In genomic region chr12:41968661-41969060, GRCh38 we compare ENCODE assay signal across 26 cellular contexts.
"Had no signal": no experiment of that assay in that cellular context is flagged by ENCODE, and none has a peak within 500 bp of the region (broad histone marks: within the 10 kb centered on the region; RNA-seq: fewer than 3 reads in every experiment).

No MANE protein-coding gene starts in this region.

- H3K27ac Mint-ChIP-seq: activated CD4-positive, alpha-beta memory T cell treated with anti-CD3 and anti-CD28 coated beads, Interleukin-2, amount 10 ng/mL, durations not matched to agents 7 days and 5 days; activated CD4-positive, alpha-beta T cell treated with anti-CD3 and anti-CD28 coated beads, Interleukin-2, amount 10 ng/mL, durations not matched to agents 24 days and 14 days; activated naive CD4-positive, alpha-beta T cell treated with anti-CD3 and anti-CD28 coated beads for 36 hours; activated T-cell treated with anti-CD3 and anti-CD28 coated beads, Interleukin-2, amount 50 U/mL, for 72 hours; naive B cell; T-helper 2 cell treated with Interferon-gamma antibody and Interleukin-4, amounts not matched to agents 5 μg/mL and 100 μg/mL, for 36 hours had no signal

- H3K27me3 ChIP-seq: body of pancreas, neutrophil, ovary, spleen, testis, vagina had no signal

- H3K36me3 ChIP-seq: neutrophil, ovary, prostate gland, spleen, vagina had no signal

- H3K27ac ChIP-seq: body of pancreas, neutrophil, ovary, prostate gland, spleen, testis, vagina, VCaP had no signal

- H3K4me1 ChIP-seq: body of pancreas, prostate gland, spleen, testis had no signal

- H3K9me3 Mint-ChIP-seq: activated CD4-positive, alpha-beta memory T cell treated with anti-CD3 and anti-CD28 coated beads, Interleukin-2, amount 10 ng/mL, durations not matched to agents 7 days and 5 days; activated CD4-positive, alpha-beta T cell treated with anti-CD3 and anti-CD28 coated beads, Interleukin-2, amount 10 ng/mL, durations not matched to agents 24 days and 14 days; activated naive CD4-positive, alpha-beta T cell treated with anti-CD3 and anti-CD28 coated beads for 36 hours; activated T-cell treated with anti-CD3 and anti-CD28 coated beads, Interleukin-2, amount 50 U/mL, for 72 hours; T-helper 2 cell treated with Interferon-gamma antibody and Interleukin-4, amounts not matched to agents 5 μg/mL and 100 μg/mL, for 36 hours had no signal

- H3K9me3 ChIP-seq: body of pancreas, neutrophil, ovary, prostate gland, spleen, testis, vagina had no signal

- FAIRE-seq: endothelial cell of umbilical vein, keratinocyte had no signal

- H3K4me3 ChIP-seq: body of pancreas, ovary, prostate gland, spleen, testis, vagina had no signal

- ATAC-seq: activated CD4-positive, CD25-positive, alpha-beta regulatory T cell treated with anti-CD3 and anti-CD28 coated beads, Interleukin-2, amount 50 U/mL, for 24 hours; activated T-cell treated with anti-CD3 and anti-CD28 coated beads, Interleukin-2, amount 50 U/mL, for 72 hours; body of pancreas; esophagus mucosa; left colon had no signal

- H3K4me1 Mint-ChIP-seq: activated CD4-positive, alpha-beta memory T cell treated with anti-CD3 and anti-CD28 coated beads, Interleukin-2, amount 10 ng/mL, durations not matched to agents 7 days and 5 days; activated CD4-positive, alpha-beta T cell treated with anti-CD3 and anti-CD28 coated beads, Interleukin-2, amount 10 ng/mL, durations not matched to agents 24 days and 14 days; naive B cell had no signal

- H3K27me3 Mint-ChIP-seq: activated CD4-positive, alpha-beta T cell treated with anti-CD3 and anti-CD28 coated beads, Interleukin-2, amount 10 ng/mL, durations not matched to agents 24 days and 14 days had no signal

- DNase-seq: activated CD4-positive, alpha-beta memory T cell treated with anti-CD3 and anti-CD28 coated beads, Interleukin-2, amount 10 ng/mL, durations not matched to agents 7 days and 5 days; activated CD4-positive, alpha-beta T cell treated with anti-CD3 and anti-CD28 coated beads, Interleukin-2, amount 10 ng/mL, durations not matched to agents 24 days and 14 days; activated effector memory CD4-positive, alpha-beta T cell treated with Interleukin-2 at 50 U/mL for 16 hours; activated naive CD4-positive, alpha-beta T cell treated with anti-CD3 and anti-CD28 coated beads for 36 hours; activated T-cell treated with anti-CD3 and anti-CD28 coated beads, Interleukin-2, amount 50 U/mL, for 72 hours; body of pancreas; dermis blood vessel endothelial cell; effector memory CD4-positive, alpha-beta T cell; foreskin melanocyte; left colon; naive B cell; spleen; stimulated activated CD4-positive, alpha-beta T cell treated with anti-CD3 and anti-CD28 coated beads, Interleukin-4, amount 100 ng/mL, for 1 hour; stimulated activated naive CD4-positive, alpha-beta T cell; testis; trophoblast cell had no signal

- H3K36me3 Mint-ChIP-seq: naive B cell had no signal

- H3K4me3 Mint-ChIP-seq: activated CD4-positive, alpha-beta memory T cell treated with anti-CD3 and anti-CD28 coated beads, Interleukin-2, amount 10 ng/mL, durations not matched to agents 7 days and 5 days; activated CD4-positive, alpha-beta T cell treated with anti-CD3 and anti-CD28 coated beads, Interleukin-2, amount 10 ng/mL, durations not matched to agents 24 days and 14 days; activated naive CD4-positive, alpha-beta T cell treated with anti-CD3 and anti-CD28 coated beads for 36 hours; activated T-cell treated with anti-CD3 and anti-CD28 coated beads, Interleukin-2, amount 50 U/mL, for 72 hours; naive B cell; T-helper 2 cell treated with Interferon-gamma antibody and Interleukin-4, amounts not matched to agents 5 μg/mL and 100 μg/mL, for 36 hours had no signal
